In the genomic region with DNA sequence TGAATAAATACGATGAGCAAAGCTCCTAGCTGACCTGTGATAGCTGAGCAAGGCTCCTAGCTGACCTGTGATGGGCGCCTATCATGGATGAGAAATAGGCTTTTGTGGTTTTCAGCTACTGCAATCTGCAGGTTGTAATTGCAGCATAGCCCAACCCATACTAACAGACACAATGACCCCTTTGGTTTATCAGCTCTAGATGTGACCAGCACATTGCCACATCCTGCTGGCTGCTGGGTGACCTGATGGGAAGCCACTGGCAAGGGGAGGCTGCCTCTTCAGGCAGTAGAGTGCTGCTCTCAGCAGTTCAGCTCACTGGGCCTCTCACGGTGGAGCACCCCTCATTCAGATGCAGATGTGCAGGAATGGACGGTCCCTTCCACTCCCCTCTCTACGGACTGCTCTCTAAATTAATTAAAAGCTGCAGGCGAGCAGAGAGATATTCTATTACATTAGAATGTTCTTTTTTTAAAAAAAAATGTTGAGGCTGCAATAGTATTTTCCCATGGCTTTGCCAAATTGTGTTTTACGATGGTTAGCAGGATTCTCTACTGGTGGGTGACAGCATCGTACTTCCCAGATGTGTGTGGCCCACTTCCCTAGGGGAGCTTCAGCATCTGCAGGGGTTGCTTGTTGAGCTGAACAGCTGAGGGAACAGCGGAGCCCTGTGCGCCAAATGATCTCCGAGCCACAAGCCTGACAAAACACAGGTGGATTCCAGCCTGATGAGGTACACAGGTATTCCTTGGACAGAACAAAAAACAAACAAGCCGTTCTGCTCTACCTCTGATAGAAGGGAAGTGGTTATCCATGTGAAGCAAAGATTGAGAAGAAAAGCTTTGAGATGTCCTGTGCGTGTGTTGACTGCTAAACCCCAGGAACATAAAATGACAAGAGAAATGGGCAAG, we compare ENCODE assay signal across 23 cellular contexts.
DNase-seq lines count a peak whose midpoint lies in the region; ATAC-seq and TF ChIP-seq lines count a peak whose summit lies in the region.
"Had no signal": no experiment of that assay in that cellular context is flagged by ENCODE, and none has a peak within 500 bp of the region (broad histone marks: within the 10 kb centered on the region; RNA-seq: fewer than 3 reads in every experiment).

No MANE protein-coding gene starts in this region.

- no peak for ATAC-seq in GM21360 (IDR thresholded peaks at IDR 0.05; ENCODE audit: unreplicated experiment)
- ATAC-seq: activated CD4-positive, alpha-beta T cell treated with anti-CD3 and anti-CD28 coated beads for 36 hours; stimulated activated naive CD8-positive, alpha-beta T cell treated with anti-CD3 and anti-CD28 coated beads, Interleukin-15, Interleukin-2, amounts not matched to agents 100 U/mL and 50 U/mL, for 24 hours had no signal

- DNase-seq in CMK (ENCODE audit: low read depth): peak; percentile 50
- peak; percentile 54 for DNase-seq in M059J (ENCODE audit: low read depth)
- DNase-seq in SKM-1 (lab: John Stamatoyannopoulos, UW; ENCODE audit: unreplicated experiment): peak; percentile 74
- peak; percentile 58 for DNase-seq in iPS-NIHi7 (ENCODE audit: extremely low spot score)
- no peak for DNase-seq in Caco-2
- no peak for DNase-seq in mesenteric fat pad (ENCODE audit: low spot score)
- DNase-seq in activated naive CD4-positive, alpha-beta T cell treated with anti-CD3 and anti-CD28 coated beads, Interleukin-2, amount 10 ng/mL, durations not matched to agents 7 days and 5 days: no peak
- DNase-seq: activated CD4-positive, alpha-beta T cell treated with anti-CD3 and anti-CD28 coated beads for 36 hours; amniotic stem cell; CD4-positive, CD25-positive, alpha-beta regulatory T cell; DMS79; HCEC 1CT; Karpas-422; NCI-H1436 treated with DMSO at 0.1 percent for 48 hours; ovary; Right ventricle myocardium superior; sigmoid colon; stimulated activated naive CD8-positive, alpha-beta T cell treated with anti-CD3 and anti-CD28 coated beads, Interleukin-15, Interleukin-2, amounts not matched to agents 100 U/mL and 50 U/mL, for 24 hours; transverse colon had no signal

- H3K27me3 ChIP-seq in Caco-2 (replicated peaks; ENCODE audit: control insufficient read depth, insufficient read depth, low read length): no peaks in the 10 kb centered on the region
- H3K27me3 ChIP-seq: esophagus muscularis mucosa, ovary, sigmoid colon, transverse colon had no signal

- H3K36me3 Mint-ChIP-seq in Caco-2 (ENCODE audit: insufficient read depth, unreplicated experiment): peaks cover 6% of the 10 kb centered on the region
- no peaks in the 10 kb centered on the region for H3K36me3 Mint-ChIP-seq in activated naive CD4-positive, alpha-beta T cell treated with anti-CD3 and anti-CD28 coated beads, Interleukin-2, amount 10 ng/mL, durations not matched to agents 7 days and 5 days
- H3K36me3 Mint-ChIP-seq: CD4-positive, CD25-positive, alpha-beta regulatory T cell had no signal

- no peaks in the 10 kb centered on the region for H3K36me3 ChIP-seq in Caco-2 (ENCODE audit: control insufficient read depth, insufficient read depth, low read length)
- H3K36me3 ChIP-seq: esophagus muscularis mucosa, ovary, sigmoid colon, transverse colon had no signal

- no peak for TF ChIP-seq CTCF in Caco-2 (IDR thresholded peaks at IDR 0.05; ENCODE audit: insufficient read depth in 1 of 2, low read depth in 1 of 2, low read length in 1 of 2, severe bottlenecking in 1 of 2, unreplicated experiment in 1 of 2)

- no peaks in the 10 kb centered on the region for H3K9me3 ChIP-seq in Caco-2
- H3K9me3 ChIP-seq: esophagus muscularis mucosa, ovary, sigmoid colon, transverse colon had no signal

- CTCF ChIA-PET in Caco-2 (lab: Charles Lee): no interaction called here
- CTCF ChIA-PET in activated naive CD4-positive, alpha-beta T cell treated with anti-CD3 and anti-CD28 coated beads, Interleukin-2, amount 10 ng/mL, durations not matched to agents 7 days and 5 days (lab: Charles Lee): no interaction called here

- POLR2A ChIA-PET in Caco-2 (lab: Charles Lee): no interaction called here

- H3K27me3 Mint-ChIP-seq in Caco-2 (ENCODE audit: insufficient read depth, unreplicated experiment): no peaks in the 10 kb centered on the region
- H3K27me3 Mint-ChIP-seq in activated naive CD4-positive, alpha-beta T cell treated with anti-CD3 and anti-CD28 coated beads, Interleukin-2, amount 10 ng/mL, durations not matched to agents 7 days and 5 days: peaks cover 38% of the 10 kb centered on the region

- H3K9me3 Mint-ChIP-seq in Caco-2 (ENCODE audit: unreplicated experiment): no peaks in the 10 kb centered on the region
- H3K9me3 Mint-ChIP-seq in activated naive CD4-positive, alpha-beta T cell treated with anti-CD3 and anti-CD28 coated beads, Interleukin-2, amount 10 ng/mL, durations not matched to agents 7 days and 5 days: no peaks in the 10 kb centered on the region
- H3K9me3 Mint-ChIP-seq: activated T-helper 2 cell treated with anti-CD3 and anti-CD28 coated beads, Interferon-gamma antibody, Interleukin-2, Interleukin-4, amounts not matched to agents 10 μg/mL and 5 μg/mL and 100 μg/mL, durations not matched to agents 14 hours and 24 hours and 36 hours; central memory CD8-positive, alpha-beta T cell had no signal

- peaks cover 6% of the 10 kb centered on the region; the same call in 1 of the 2 replicates for H3K4me1 ChIP-seq in Caco-2
- H3K4me1 ChIP-seq: esophagus muscularis mucosa, transverse colon had no signal

- intact Hi-C loops in Caco-2 (cut with micrococcal nuclease; ENCODE audit: unreplicated experiment): no loop called here

- H3K27ac Mint-ChIP-seq in Caco-2 (ENCODE audit: unreplicated experiment): no peak overlapping the region
- no peak overlapping the region for H3K27ac Mint-ChIP-seq in activated naive CD4-positive, alpha-beta T cell treated with anti-CD3 and anti-CD28 coated beads, Interleukin-2, amount 10 ng/mL, durations not matched to agents 7 days and 5 days
- H3K27ac Mint-ChIP-seq: activated CD4-positive, alpha-beta T cell treated with anti-CD3 and anti-CD28 coated beads for 36 hours; activated T-helper 2 cell treated with anti-CD3 and anti-CD28 coated beads, Interferon-gamma antibody, Interleukin-2, Interleukin-4, amounts not matched to agents 10 μg/mL and 5 μg/mL and 100 μg/mL, durations not matched to agents 14 hours and 24 hours and 36 hours had no signal

- no peak overlapping the region for H3K4me3 ChIP-seq in Caco-2 (ENCODE audit: low read depth, low read length)
- H3K4me3 ChIP-seq: esophagus muscularis mucosa, ovary, sigmoid colon, transverse colon had no signal

- BruUV-seq in Caco-2 (replicated peaks; lab: Mats Ljungman, UMichigan): no TSS peak

- H3K4me1 Mint-ChIP-seq in Caco-2 (ENCODE audit: low read depth, unreplicated experiment): no peaks in the 10 kb centered on the region
- H3K4me1 Mint-ChIP-seq in activated naive CD4-positive, alpha-beta T cell treated with anti-CD3 and anti-CD28 coated beads, Interleukin-2, amount 10 ng/mL, durations not matched to agents 7 days and 5 days: no peaks in the 10 kb centered on the region
- H3K4me1 Mint-ChIP-seq: activated CD4-positive, alpha-beta T cell treated with anti-CD3 and anti-CD28 coated beads for 36 hours; CD4-positive, CD25-positive, alpha-beta regulatory T cell had no signal

- no peak overlapping the region for H3K4me3 Mint-ChIP-seq in Caco-2 (ENCODE audit: unreplicated experiment)
- no peak overlapping the region for H3K4me3 Mint-ChIP-seq in activated naive CD4-positive, alpha-beta T cell treated with anti-CD3 and anti-CD28 coated beads, Interleukin-2, amount 10 ng/mL, durations not matched to agents 7 days and 5 days
- H3K4me3 Mint-ChIP-seq: activated CD4-positive, alpha-beta T cell treated with anti-CD3 and anti-CD28 coated beads for 36 hours; CD4-positive, CD25-positive, alpha-beta regulatory T cell; central memory CD8-positive, alpha-beta T cell had no signal

Comparison
In these comparisons a context has a peak if more than half of its experiments do, and no peak if none do; other contexts are left out.
1. DNase-seq: peak in CMK (single experiment), M059J (single experiment), SKM-1 (single experiment) and iPS-NIHi7 (single experiment); none in Caco-2 (0 of 2), mesenteric fat pad (single experiment) and activated naive CD4-positive, alpha-beta T cell treated with anti-CD3 and anti-CD28 coated beads, Interleukin-2, amount 10 ng/mL, durations not matched to agents 7 days and 5 days (single experiment).